ENCODE assay signal across 8 cellular contexts in the genomic region with DNA sequence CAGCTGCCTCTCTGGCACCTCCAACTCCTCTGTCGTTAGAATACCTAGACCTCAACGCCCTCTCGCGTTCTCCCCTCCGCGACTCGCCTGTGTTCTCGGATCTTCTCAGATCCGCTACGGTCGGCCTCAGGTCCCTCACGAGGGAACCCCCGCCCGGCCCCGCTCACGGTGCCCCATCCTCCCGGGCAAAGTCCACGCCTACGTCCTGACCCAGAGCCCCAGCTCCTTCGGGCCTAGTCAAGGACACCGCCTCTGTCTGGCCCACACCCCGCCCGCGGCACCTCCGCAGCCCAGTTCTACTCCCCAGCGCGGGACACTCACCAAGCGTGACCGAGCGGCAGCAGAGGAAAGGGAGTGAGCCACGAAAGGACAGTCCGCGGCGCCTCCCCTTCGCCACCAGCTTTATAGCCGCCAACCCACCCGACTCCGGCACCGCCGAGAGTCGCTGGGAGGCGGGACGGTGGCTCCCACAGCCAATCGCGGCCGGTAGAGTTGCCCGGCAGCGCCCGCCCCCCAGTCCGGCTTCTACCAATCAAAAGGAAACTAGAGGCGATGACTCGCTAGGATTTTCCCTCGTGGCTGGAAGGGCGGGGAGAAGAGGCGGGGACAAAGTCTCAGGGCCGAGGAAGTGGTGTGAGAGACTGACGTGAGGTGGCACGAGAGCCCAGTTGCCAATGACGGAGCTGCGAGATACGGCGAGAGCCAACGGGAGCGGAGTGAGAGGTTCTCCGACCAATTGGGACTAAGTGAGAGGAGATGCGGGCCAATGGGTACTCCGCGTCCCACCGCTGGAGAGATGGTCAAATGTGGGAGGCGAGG. TPM values are rescaled to one million over a fixed set of nuclear protein-coding genes. Genes with fewer than 3 reads are reported as not detected.
A peak's percentile ranks its signal among the peaks of the same experiment; 100 is the strongest.
DNase-seq lines count a peak whose midpoint lies in the region; ATAC-seq and TF ChIP-seq lines count a peak whose summit lies in the region.

A gene (minus strand): TSS at position 378 of the 819 bp plus-strand sequence. CDS start 14,447 bp downstream, outside the sequence.

- peak within 1 kb of the TSS; percentile 80 for H3K4me3 ChIP-seq in GM12865 (ENCODE audit: low read depth, low read length)
- peak within 1 kb of the TSS; percentile 68 for H3K4me3 ChIP-seq in ovary
- H3K4me3 ChIP-seq in thyroid gland (replicated peaks in 1 of 3) = peak within 1 kb of the TSS; percentile 57 to 79 (median 72)

- ATAC-seq in HG02763 (IDR thresholded peaks at IDR 0.05; ENCODE audit: unreplicated experiment) (peak; percentile 90), Right ventricle myocardium inferior (peak; percentile 99)
- peak; percentile 93 for ATAC-seq in activated naive CD8-positive, alpha-beta T cell treated with anti-CD3 and anti-CD28 coated beads, Interleukin-2, amount 50 U/mL, for 24 hours

- WGBS in ovary, 3 donors = 0 to 1% (median 0%) methylated on average over 62 to 70 of the region's 70 CpGs
- 1% methylated on average over 43 to 62 of the region's 70 CpGs for WGBS in thyroid gland, 2 donors

- H3K27me3 Mint-ChIP-seq in activated naive CD8-positive, alpha-beta T cell treated with anti-CD3 and anti-CD28 coated beads, Interleukin-2, amount 50 U/mL, for 24 hours = peaks cover 3% of the 10 kb centered on the region

- H3K9me3 ChIP-seq in ovary (no peaks in the 10 kb centered on the region), thyroid gland (no peaks in the 10 kb centered on the region)

- peak; percentile 88 for TF ChIP-seq POLR2A in ovary (IDR thresholded peaks at IDR 0.05)
- peak; percentile 97 to 99 for TF ChIP-seq POLR2A in thyroid gland (IDR thresholded peaks at IDR 0.05)

- peaks cover 74% of the 10 kb centered on the region for H3K4me1 Mint-ChIP-seq in activated naive CD8-positive, alpha-beta T cell treated with anti-CD3 and anti-CD28 coated beads, Interleukin-2, amount 50 U/mL, for 24 hours

- TF ChIP-seq CTCF in GM12865 (IDR thresholded peaks at IDR 0.05; ENCODE audit: insufficient read depth, low read depth, low read length, missing control alignments) (no peak), ovary (IDR thresholded peaks at IDR 0.05) (no peak), thyroid gland (IDR thresholded peaks at IDR 0.05) (no peak)

- peaks cover 10% of the 10 kb centered on the region for H3K9me3 Mint-ChIP-seq in activated naive CD8-positive, alpha-beta T cell treated with anti-CD3 and anti-CD28 coated beads, Interleukin-2, amount 50 U/mL, for 24 hours

- H3K27me3 ChIP-seq in ovary (no peaks in the 10 kb centered on the region), thyroid gland (no peaks in the 10 kb centered on the region)

- peak; percentile 100 for DNase-seq in GM12865 (ENCODE audit: low read depth)
- peak; percentile 98 for DNase-seq in NCI-H1417 treated with DMSO at 0.1 percent for 48 hours (lab: John Stamatoyannopoulos, UW)
- peak; percentile 98 for DNase-seq in SW480 (ENCODE audit: low spot score)
- peak; percentile 97 for DNase-seq in activated naive CD8-positive, alpha-beta T cell treated with anti-CD3 and anti-CD28 coated beads, Interleukin-2, amount 50 U/mL, for 24 hours
- peak; percentile 98 for DNase-seq in Right ventricle myocardium inferior (ENCODE audit: missing footprints)
- DNase-seq in ovary = peak; percentile 97 to 99 (median 98)
- peak; percentile 99 for DNase-seq in thyroid gland

- TF ChIP-seq EP300 in ovary (IDR thresholded peaks at IDR 0.05) = no peak

- H3K4me1 ChIP-seq in ovary (ENCODE audit: insufficient read depth) = peaks cover 5% of the 10 kb centered on the region
- H3K4me1 ChIP-seq in thyroid gland = peaks cover 13 to 23% of the 10 kb centered on the region in 2 donors

- peak within 1 kb of the TSS; percentile 62 to 71 for H3K27ac ChIP-seq in ovary
- peak within 1 kb of the TSS; percentile 84 to 89 (median 88) for H3K27ac ChIP-seq in thyroid gland

- no peaks in the 10 kb centered on the region for H3K36me3 ChIP-seq in ovary
- no peaks in the 10 kb centered on the region for H3K36me3 ChIP-seq in thyroid gland

- H3K27ac Mint-ChIP-seq in activated naive CD8-positive, alpha-beta T cell treated with anti-CD3 and anti-CD28 coated beads, Interleukin-2, amount 50 U/mL, for 24 hours = peak within 1 kb of the TSS; percentile 97

- H3K36me3 Mint-ChIP-seq in activated naive CD8-positive, alpha-beta T cell treated with anti-CD3 and anti-CD28 coated beads, Interleukin-2, amount 50 U/mL, for 24 hours (ENCODE audit: low read depth) = peaks cover 32% of the 10 kb centered on the region

- H3K4me3 Mint-ChIP-seq in activated naive CD8-positive, alpha-beta T cell treated with anti-CD3 and anti-CD28 coated beads, Interleukin-2, amount 50 U/mL, for 24 hours = peak within 1 kb of the TSS; percentile 92

- intact Hi-C loops in Right ventricle myocardium inferior (cut with DNase I) (loop anchor here (2.0 to 5.0 kb wide), 3 partner anchors 169 to 246 kb away; a partner anchor contains a TSS), ovary (cut with DNase I) (loop anchor here in 2 of 4 donors (5.0 to 10.0 kb wide), 2 partner anchors 188 to 191 kb away; a partner anchor contains a TSS), thyroid gland (cut with DNase I) (no loop called here)

RNA-seq across cellular contexts. Expression of the gene that starts here (rescaled TPM):
- total RNA-seq in Right ventricle myocardium inferior (23.1 TPM), ovary (100 to 1,000 TPM in 1 of 7 donors, 10 to 100 TPM in 6; 22.1 to 248 (median 33.6) TPM), thyroid gland (10 to 100 TPM; 33.5 to 58.7 (median 44.1) TPM)
- 100 to 1,000 TPM in 1 of 2 donors, 10 to 100 TPM in 1; 14.4 to 206 TPM for polyA plus RNA-seq in ovary

Comparison
In these comparisons a context has a peak if more than half of its experiments do, and no peak if none do; other contexts are left out.
1. Peak in every context shown above with its lines: DNase-seq, ATAC-seq, H3K4me3 ChIP-seq and H3K27ac ChIP-seq.